ENCODE assay signal across 29 cellular contexts in the genomic region with DNA sequence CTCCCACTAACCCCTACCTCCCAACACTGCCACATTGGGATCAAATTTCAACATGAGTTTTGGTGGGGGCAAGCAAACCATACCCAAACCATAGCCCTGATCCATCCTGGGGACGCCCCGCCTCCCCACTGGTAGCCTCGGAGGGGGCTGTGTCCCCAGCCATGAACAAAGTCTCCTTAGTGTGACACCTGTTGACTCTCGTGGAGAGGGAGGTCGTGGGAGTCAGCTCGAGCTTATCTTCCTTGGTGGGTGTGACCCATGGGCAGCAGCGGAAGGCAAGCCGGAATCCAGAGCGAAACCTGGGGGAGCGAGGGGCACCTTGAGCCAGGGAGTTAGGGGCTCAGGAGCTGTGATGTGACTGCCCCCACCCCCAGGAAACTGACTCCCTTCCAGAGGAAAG. TPM values are rescaled to one million over a fixed set of nuclear protein-coding genes. Genes with fewer than 3 reads are reported as not detected.
DNase-seq lines count a peak whose midpoint lies in the region; ATAC-seq and TF ChIP-seq lines count a peak whose summit lies in the region.
"Had no signal": no experiment of that assay in that cellular context is flagged by ENCODE, and none has a peak within 500 bp of the region (broad histone marks: within the 10 kb centered on the region; RNA-seq: fewer than 3 reads in every experiment).

No MANE protein-coding gene starts in this region.

- no peaks in the 10 kb centered on the region for H3K27me3 ChIP-seq in left ventricle myocardium inferior (ENCODE audit: low read depth)
- H3K27me3 ChIP-seq in neuronal stem cell (ENCODE audit: control insufficient read depth in 3 of 3, insufficient read depth in 3 of 3, low read depth in 1 of 3, low read length in 3 of 3) = no peaks in the 10 kb centered on the region
- H3K27me3 ChIP-seq: adrenal gland; BLaER1 treated with 17β-estradiol and CSF1 and Interleukin-3, amounts not matched to agents 10 nM and 100 nM; foreskin keratinocyte; hepatocyte; transverse colon had no signal

- no peak overlapping the region for H3K18ac ChIP-seq in neuronal stem cell (ENCODE audit: low read length)

- peak overlapping the region; percentile 1 for H3K27ac Mint-ChIP-seq in activated naive CD8-positive, alpha-beta T cell treated with anti-CD3 and anti-CD28 coated beads for 36 hours
- peak overlapping the region in 1 of 2 donors; percentile 5 for H3K27ac Mint-ChIP-seq in effector memory CD8-positive, alpha-beta T cell
- H3K27ac Mint-ChIP-seq: stimulated activated naive CD8-positive, alpha-beta T cell treated with anti-CD3 and anti-CD28 coated beads, Interleukin-15, Interleukin-2, amounts not matched to agents 100 ng/mL and 50 ng/mL, for 24 hours had no signal

- no peak overlapping the region for H3K4ac ChIP-seq in neuronal stem cell (ENCODE audit: low read length)

- no peaks in the 10 kb centered on the region for H3K27me3 Mint-ChIP-seq in activated naive CD8-positive, alpha-beta T cell treated with anti-CD3 and anti-CD28 coated beads for 36 hours
- H3K27me3 Mint-ChIP-seq in effector memory CD8-positive, alpha-beta T cell = no peaks in the 10 kb centered on the region
- H3K27me3 Mint-ChIP-seq: brain; stimulated activated naive CD8-positive, alpha-beta T cell treated with anti-CD3 and anti-CD28 coated beads, Interleukin-15, Interleukin-2, amounts not matched to agents 100 ng/mL and 50 ng/mL, for 24 hours had no signal

- H3K14ac ChIP-seq in neuronal stem cell (ENCODE audit: low read length) = no peak overlapping the region

- no peak overlapping the region for H2AFZ ChIP-seq in neuronal stem cell (ENCODE audit: low read length)
- H2AFZ ChIP-seq: hepatocyte had no signal

- H3K9me3 Mint-ChIP-seq in activated naive CD8-positive, alpha-beta T cell treated with anti-CD3 and anti-CD28 coated beads for 36 hours = no peaks in the 10 kb centered on the region
- H3K9me3 Mint-ChIP-seq in effector memory CD8-positive, alpha-beta T cell = no peaks in the 10 kb centered on the region
- H3K9me3 Mint-ChIP-seq: stimulated activated naive CD8-positive, alpha-beta T cell treated with anti-CD3 and anti-CD28 coated beads, Interleukin-15, Interleukin-2, amounts not matched to agents 100 ng/mL and 50 ng/mL, for 24 hours; T-helper 1 cell treated with Interleukin-12 subunit alpha and Interleukin-12 subunit beta and Interleukin-4 antibody, amounts not matched to agents 30 μg/mL and 1 μg/mL, for 36 hours had no signal

- H3K4me1 ChIP-seq in left ventricle myocardium inferior = peaks cover 66% of the 10 kb centered on the region
- peaks cover 8 to 9% of the 10 kb centered on the region in 2 donors for H3K4me1 ChIP-seq in neuronal stem cell (ENCODE audit: control insufficient read depth in 2 of 2, insufficient read depth in 1 of 2, low read depth in 1 of 2, low read length in 2 of 2)

- H3K27ac ChIP-seq in left ventricle myocardium inferior (replicated peaks) (peak overlapping the region; percentile 92), neuronal stem cell (replicated peaks; ENCODE audit: low read length) (no peak overlapping the region)
- H3K27ac ChIP-seq: BLaER1 treated with 17β-estradiol and CSF1 and Interleukin-3, amounts not matched to agents 10 nM and 100 nM; foreskin keratinocyte; hepatocyte; prostate gland; SK-N-MC had no signal

- H2BK120ac ChIP-seq in neuronal stem cell (ENCODE audit: low read depth, low read length) = no peak overlapping the region

- H3K4me2 ChIP-seq in neuronal stem cell (ENCODE audit: insufficient read depth, low read length, poor library complexity, severe bottlenecking) = no peak overlapping the region
- H3K4me2 ChIP-seq: hepatocyte had no signal

- peak overlapping the region; percentile 6 for H3K23ac ChIP-seq in neuronal stem cell (ENCODE audit: low read depth, low read length, poor library complexity)

- peaks cover 12% of the 10 kb centered on the region for H3K4me1 Mint-ChIP-seq in activated naive CD8-positive, alpha-beta T cell treated with anti-CD3 and anti-CD28 coated beads for 36 hours
- H3K4me1 Mint-ChIP-seq in effector memory CD8-positive, alpha-beta T cell (ENCODE audit: low read depth in 2 of 2) = peaks cover 15 to 16% of the 10 kb centered on the region in 2 donors

- H2BK5ac ChIP-seq in neuronal stem cell (ENCODE audit: low read length) = no peak overlapping the region

- H3K4me3 ChIP-seq in left ventricle myocardium inferior = no peak overlapping the region
- no peak overlapping the region for H3K4me3 ChIP-seq in neuronal stem cell (ENCODE audit: low read length in 2 of 2)
- H3K4me3 ChIP-seq: adrenal gland; BLaER1 treated with 17β-estradiol and CSF1 and Interleukin-3, amounts not matched to agents 10 nM and 100 nM; hepatocyte; prostate gland; SK-N-MC; transverse colon had no signal

- no peak overlapping the region for H4K91ac ChIP-seq in neuronal stem cell (ENCODE audit: low read depth, low read length, poor library complexity)

- no peaks in the 10 kb centered on the region for H3K79me1 ChIP-seq in neuronal stem cell (ENCODE audit: low read depth, low read length)

- no peak overlapping the region for H2AK5ac ChIP-seq in neuronal stem cell (ENCODE audit: low read depth, low read length)

- no peak for TF ChIP-seq CTCF in left ventricle myocardium inferior (IDR thresholded peaks at IDR 0.05; ENCODE audit: borderline replicate concordance)

- no CpG with 5 or more reads among the region's 10 CpGs for WGBS in neuronal stem cell (ENCODE audit: extremely low coverage in 2 of 2, insufficient read length in 2 of 2, insufficient replicate concordance in 1 of 2), 2 donors

- ATAC-seq in Right ventricle myocardium inferior (no peak), GM19397 (IDR thresholded peaks at IDR 0.05; ENCODE audit: unreplicated experiment) (no peak), HG03565 (IDR thresholded peaks at IDR 0.05; ENCODE audit: unreplicated experiment) (no peak), HG02970 (IDR thresholded peaks at IDR 0.05; ENCODE audit: low FRiP score, unreplicated experiment) (no peak)
- no peak for ATAC-seq in effector memory CD8-positive, alpha-beta T cell (replicated peaks)
- ATAC-seq: foreskin keratinocyte, left colon had no signal

- peaks cover 25% of the 10 kb centered on the region for H3K36me3 Mint-ChIP-seq in activated naive CD8-positive, alpha-beta T cell treated with anti-CD3 and anti-CD28 coated beads for 36 hours
- H3K36me3 Mint-ChIP-seq in effector memory CD8-positive, alpha-beta T cell (ENCODE audit: insufficient read depth) = peaks cover 48% of the 10 kb centered on the region

- no peak overlapping the region for H3K4me3 Mint-ChIP-seq in activated naive CD8-positive, alpha-beta T cell treated with anti-CD3 and anti-CD28 coated beads for 36 hours
- no peak overlapping the region for H3K4me3 Mint-ChIP-seq in effector memory CD8-positive, alpha-beta T cell
- H3K4me3 Mint-ChIP-seq: brain; stimulated activated naive CD8-positive, alpha-beta T cell treated with anti-CD3 and anti-CD28 coated beads, Interleukin-15, Interleukin-2, amounts not matched to agents 100 ng/mL and 50 ng/mL, for 24 hours; T-helper 1 cell treated with Interleukin-12 subunit alpha and Interleukin-12 subunit beta and Interleukin-4 antibody, amounts not matched to agents 30 μg/mL and 1 μg/mL, for 36 hours had no signal

- H2BK15ac ChIP-seq in neuronal stem cell (ENCODE audit: low read length) = no peak overlapping the region

- no peaks in the 10 kb centered on the region for H3K9me3 ChIP-seq in left ventricle myocardium inferior (replicated peaks)
- H3K9me3 ChIP-seq in neuronal stem cell (replicated peaks in 1 of 2; ENCODE audit: control insufficient read depth in 2 of 2, insufficient read depth in 1 of 2, low read depth in 1 of 2, low read length in 2 of 2) = no peaks in the 10 kb centered on the region
- H3K9me3 ChIP-seq: adrenal gland; BLaER1 treated with 17β-estradiol and CSF1 and Interleukin-3, amounts not matched to agents 10 nM and 100 nM; prostate gland; transverse colon had no signal

- no peak overlapping the region for H4K8ac ChIP-seq in neuronal stem cell (ENCODE audit: low read depth, low read length)

- DNase-seq in left ventricle myocardium inferior = no peak
- DNase-seq in Right ventricle myocardium inferior (ENCODE audit: missing footprints) = no peak
- DNase-seq in activated naive CD8-positive, alpha-beta T cell treated with anti-CD3 and anti-CD28 coated beads for 36 hours = no peak
- no peak for DNase-seq in neuronal stem cell (ENCODE audit: low spot score)
- no peak for DNase-seq in effector memory CD8-positive, alpha-beta T cell
- DNase-seq: activated T-cell treated with anti-CD3 and anti-CD28 coated beads, Interleukin-2, amount 50 U/mL, for 1 hour; adrenal gland; DMS79 treated with DMSO at 0.1 percent for 48 hours; effector CD8-positive, alpha-beta T cell; erythroblast; foreskin keratinocyte; GF-D8; left colon; mesendoderm; NCI-H1436; NCI-H345; NCI-H748 treated with DMSO at 0.1 percent for 48 hours; nucleus accumbens; transverse colon had no signal

- H2BK12ac ChIP-seq in neuronal stem cell (ENCODE audit: low read length) = no peak overlapping the region

- intact Hi-C loops in left ventricle myocardium inferior (cut with micrococcal nuclease) = no loop called here
- intact Hi-C loops in Right ventricle myocardium inferior (cut with DNase I) = no loop called here

- no peak overlapping the region for H3K9ac ChIP-seq in neuronal stem cell (ENCODE audit: low read depth, low read length, poor library complexity)
- H3K9ac ChIP-seq: BLaER1 treated with 17β-estradiol and CSF1 and Interleukin-3, amounts not matched to agents 10 nM and 100 nM had no signal

- H3K36me3 ChIP-seq in left ventricle myocardium inferior (peaks cover 28% of the 10 kb centered on the region), neuronal stem cell (replicated peaks in 1 of 2; ENCODE audit: control insufficient read depth in 2 of 2, insufficient read depth in 2 of 2, low read length in 2 of 2) (peaks cover 2 to 17% of the 10 kb centered on the region in 2 donors)

RNA-seq across cellular contexts. Expression of a gene that starts 11.9 kb away (rescaled TPM):
- total RNA-seq in left ventricle myocardium inferior = not detected
- total RNA-seq in Right ventricle myocardium inferior = 0.19 TPM
- not detected for total RNA-seq in activated naive CD8-positive, alpha-beta T cell treated with anti-CD3 and anti-CD28 coated beads for 36 hours
- not detected for polyA plus RNA-seq in neuronal stem cell (2013, experiment 1 of 2)
- not detected for polyA plus RNA-seq in neuronal stem cell (2013, experiment 2 of 2)
- total RNA-seq: foreskin keratinocyte had no signal
- polyA plus RNA-seq: hepatocyte had no signal

RNA-seq across cellular contexts. Expression of a gene that starts 46.5 kb away (rescaled TPM):
- total RNA-seq in left ventricle myocardium inferior = 6.8 TPM
- total RNA-seq in Right ventricle myocardium inferior = 11.8 TPM
- total RNA-seq in activated naive CD8-positive, alpha-beta T cell treated with anti-CD3 and anti-CD28 coated beads for 36 hours = under 1 TPM; 0.60 to 0.66 TPM
- 10.5 TPM for polyA plus RNA-seq in neuronal stem cell (2013, experiment 1 of 2)
- polyA plus RNA-seq in neuronal stem cell (2013, experiment 2 of 2) = 10.6 TPM
